ENCODE assay signal across 20 cellular contexts in the genomic region with DNA sequence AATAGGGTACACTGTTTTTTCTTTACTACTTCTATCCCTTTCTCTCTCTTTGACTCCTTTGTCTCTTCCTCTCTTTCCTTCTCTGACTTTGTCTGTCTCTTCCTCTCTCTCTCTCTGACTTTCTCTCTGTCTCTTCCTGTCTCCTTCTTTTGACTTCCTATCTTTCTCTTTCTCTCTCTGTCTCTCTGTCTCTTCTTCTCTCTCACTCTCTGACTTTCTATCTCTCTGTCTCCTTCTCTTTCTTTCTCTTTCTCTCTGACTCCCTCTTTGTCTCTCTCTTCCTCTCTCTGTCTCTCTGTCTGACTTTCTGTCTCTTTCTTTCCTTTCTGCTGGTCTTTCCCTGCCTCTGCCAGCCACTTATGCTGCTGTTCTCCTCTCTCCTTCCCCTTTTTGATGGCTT.
DNase-seq lines count a peak whose midpoint lies in the region; ATAC-seq and TF ChIP-seq lines count a peak whose summit lies in the region.
"Had no signal": no experiment of that assay in that cellular context is flagged by ENCODE, and none has a peak within 500 bp of the region (broad histone marks: within the 10 kb centered on the region; RNA-seq: fewer than 3 reads in every experiment).

No MANE protein-coding gene starts in this region.

- H3K4me1 ChIP-seq in left ventricle myocardium inferior (peaks cover 44% of the 10 kb centered on the region), heart left ventricle (peaks cover 0 to 37% (median 20%) of the 10 kb centered on the region in 12 donors), lower lobe of right lung (peaks cover 27% of the 10 kb centered on the region), Peyer's patch (peaks cover 0 to 7% (median 0%) of the 10 kb centered on the region in 4 donors)
- H3K4me1 ChIP-seq: neural progenitor cell, SJCRH30 had no signal

- intact Hi-C loops in left ventricle myocardium inferior (cut with micrococcal nuclease) (no loop called here), heart left ventricle (cut with DNase I) (no loop called here), lower lobe of right lung (cut with DNase I) (no loop called here), sciatic nerve (cut with DNase I) (no loop called here)

- H3K4me3 ChIP-seq in left ventricle myocardium inferior (no peak overlapping the region), heart left ventricle (no peak overlapping the region), lower lobe of right lung (no peak overlapping the region), Peyer's patch (no peak overlapping the region)
- H3K4me3 ChIP-seq: neural progenitor cell, SJCRH30 had no signal

- H3K9me3 ChIP-seq in left ventricle myocardium inferior (replicated peaks) (peaks cover 9% of the 10 kb centered on the region), heart left ventricle (peaks cover 0 to 12% (median 0%) of the 10 kb centered on the region in 12 donors), lower lobe of right lung (no peaks in the 10 kb centered on the region), Peyer's patch (no peaks in the 10 kb centered on the region)

- no peaks in the 10 kb centered on the region for H3K27me3 Mint-ChIP-seq in activated naive CD8-positive, alpha-beta T cell
- H3K27me3 Mint-ChIP-seq: progenitor cell of endocrine pancreas had no signal

- H3K36me3 ChIP-seq in left ventricle myocardium inferior (no peaks in the 10 kb centered on the region), heart left ventricle (no peaks in the 10 kb centered on the region), lower lobe of right lung (no peaks in the 10 kb centered on the region), Peyer's patch (no peaks in the 10 kb centered on the region)
- H3K36me3 ChIP-seq: neural progenitor cell, SJCRH30 had no signal

- H3K4me3 Mint-ChIP-seq in activated naive CD8-positive, alpha-beta T cell = no peak overlapping the region
- H3K4me3 Mint-ChIP-seq: activated T-helper 1 cell treated with anti-CD3 and anti-CD28 coated beads, Interleukin-12 subunit alpha, Interleukin-12 subunit beta, Interleukin-2, Interleukin-4 antibody, amounts not matched to agents 30 ng/mL and 10 ng/mL and 1 ng/mL, durations not matched to agents 14 hours and 24 hours and 36 hours; neural progenitor cell had no signal

- H3K9me3 Mint-ChIP-seq in activated naive CD8-positive, alpha-beta T cell (ENCODE audit: low read depth) = no peaks in the 10 kb centered on the region

- H3K27ac Mint-ChIP-seq in activated naive CD8-positive, alpha-beta T cell = peak overlapping the region; percentile 2
- H3K27ac Mint-ChIP-seq: activated T-helper 1 cell treated with anti-CD3 and anti-CD28 coated beads, Interleukin-12 subunit alpha, Interleukin-12 subunit beta, Interleukin-2, Interleukin-4 antibody, amounts not matched to agents 30 ng/mL and 10 ng/mL and 1 ng/mL, durations not matched to agents 14 hours and 24 hours and 36 hours; neural progenitor cell; progenitor cell of endocrine pancreas had no signal

- TF ChIP-seq POLR2A in heart left ventricle (IDR thresholded peaks at IDR 0.05) (no peak), Peyer's patch (IDR thresholded peaks at IDR 0.05) (no peak)

- H3K27me3 ChIP-seq in left ventricle myocardium inferior (ENCODE audit: low read depth) (no peaks in the 10 kb centered on the region), heart left ventricle (no peaks in the 10 kb centered on the region), lower lobe of right lung (ENCODE audit: low read depth) (no peaks in the 10 kb centered on the region), Peyer's patch (no peaks in the 10 kb centered on the region)
- H3K27me3 ChIP-seq: neural progenitor cell, SJCRH30 had no signal

- peaks cover 8% of the 10 kb centered on the region for H3K36me3 Mint-ChIP-seq in activated naive CD8-positive, alpha-beta T cell

- no peak for DNase-seq in left ventricle myocardium inferior
- DNase-seq in heart left ventricle = no peak
- no peak for DNase-seq in lower lobe of right lung
- DNase-seq in sciatic nerve (ENCODE audit: low spot score) = no peak
- DNase-seq in Peyer's patch = no peak
- DNase-seq in CD1c-positive myeloid dendritic cell (ENCODE audit: extremely low spot score) = no peak
- DNase-seq: effector CD4-positive, alpha-beta T cell; foreskin melanocyte; hippocampal formation; immature natural killer cell; NCI-H1048; NCI-H1694 treated with DMSO at 0.1 percent for 48 hours; NCI-H526; SJCRH30 had no signal

- H3K27ac ChIP-seq in left ventricle myocardium inferior (replicated peaks) (peak overlapping the region; percentile 43), heart left ventricle (peak overlapping the region in 5 of 12 donors; percentile 16 to 43 (median 26)), lower lobe of right lung (peak overlapping the region; percentile 36), Peyer's patch (no peak overlapping the region)
- H3K27ac ChIP-seq: C4-2B, neural progenitor cell, SJCRH30 had no signal

- no peak for ATAC-seq in heart left ventricle
- no peak for ATAC-seq in lower lobe of right lung
- ATAC-seq in sciatic nerve = no peak
- ATAC-seq: esophagus mucosa had no signal

- peaks cover 17% of the 10 kb centered on the region for H3K4me1 Mint-ChIP-seq in activated naive CD8-positive, alpha-beta T cell (ENCODE audit: low read depth)
- H3K4me1 Mint-ChIP-seq: immature natural killer cell had no signal

- TF ChIP-seq CTCF in left ventricle myocardium inferior (IDR thresholded peaks at IDR 0.05; ENCODE audit: borderline replicate concordance) (no peak), heart left ventricle (IDR thresholded peaks at IDR 0.05) (no peak), lower lobe of right lung (IDR thresholded peaks at IDR 0.05) (no peak), Peyer's patch (IDR thresholded peaks at IDR 0.05) (no peak)

Comparison
In these comparisons a context has a peak if more than half of its experiments do, and no peak if none do; other contexts are left out.
1. H3K27ac ChIP-seq: peak in left ventricle myocardium inferior (single experiment) and lower lobe of right lung (single experiment); none in Peyer's patch (0 of 4).